In genomic region chr7:81743665-81744064, GRCh38 we compare ENCODE assay signal across 15 cellular contexts. TPM values are rescaled to one million over a fixed set of nuclear protein-coding genes. Genes with fewer than 3 reads are reported as not detected.
DNase-seq lines count a peak whose midpoint lies in the region; ATAC-seq, FAIRE-seq and TF ChIP-seq lines count a peak whose summit lies in the region.
"Had no signal": no experiment of that assay in that cellular context is flagged by ENCODE, and none has a peak within 500 bp of the region (broad histone marks: within the 10 kb centered on the region; RNA-seq: fewer than 3 reads in every experiment).

No MANE protein-coding gene starts in this region.

- H3K27me3 ChIP-seq in GM12878 (replicated peaks in 1 of 2; ENCODE audit: control insufficient read depth in 2 of 2, insufficient read depth in 2 of 2, low read length in 1 of 2): no peaks in the 10 kb centered on the region

- no peaks in the 10 kb centered on the region for H3K27me3 Mint-ChIP-seq in activated CD8-positive, alpha-beta memory T cell treated with anti-CD3 and anti-CD28 coated beads, Interleukin-2, amount 10 ng/mL, durations not matched to agents 7 days and 5 days

- no peak overlapping the region for H3K27ac ChIP-seq in GM12878 (ENCODE audit: control insufficient read depth, insufficient read depth)

- no TSS peak for BruUV-seq in GM12878 (replicated peaks; lab: Mats Ljungman, UMichigan)

- CTCF ChIA-PET in GM12878 (lab: Yijun Ruan, JAX): interaction anchor here (0.7 kb wide), 1 partner anchor 573 kb away, joined by 3 read pairs; no protein-coding TSS in a partner anchor
- CTCF ChIA-PET in activated CD8-positive, alpha-beta memory T cell treated with anti-CD3 and anti-CD28 coated beads, Interleukin-2, amount 10 ng/mL, durations not matched to agents 7 days and 5 days (lab: Charles Lee): no interaction called here

- FAIRE-seq in GM12892 (lab: Jason Lieb, UNC) (peak; percentile 42), GM12878 (lab: Jason Lieb, UNC) (no peak)

- no peaks in the 10 kb centered on the region for H3K4me1 ChIP-seq in GM12878 (ENCODE audit: control insufficient read depth, insufficient read depth, low read length)
- H3K4me1 ChIP-seq: Caco-2, HAP-1 had no signal

- RAD21 ChIA-PET in GM12878 (lab: Charles Lee; ENCODE audit: unreplicated experiment): no interaction called here

- intact Hi-C loops in GM12878 (cut with micrococcal nuclease; ENCODE audit: unreplicated experiment): no loop called here

- H3K9ac ChIP-seq in GM12878 (ENCODE audit: control insufficient read depth, insufficient read depth, low read length): no peak overlapping the region

- H3K79me2 ChIP-seq in GM12878 (ENCODE audit: control insufficient read depth, insufficient read depth, low read length): no peaks in the 10 kb centered on the region

- H3K4me3 ChIP-seq in GM12878: no peak overlapping the region
- H3K4me3 ChIP-seq: HAP-1 had no signal

- no peaks in the 10 kb centered on the region for H3K4me1 Mint-ChIP-seq in activated CD8-positive, alpha-beta memory T cell treated with anti-CD3 and anti-CD28 coated beads, Interleukin-2, amount 10 ng/mL, durations not matched to agents 7 days and 5 days
- H3K4me1 Mint-ChIP-seq: CD14-positive monocyte had no signal

- no peak for TF ChIP-seq POLR2A in GM12892 (IDR thresholded peaks at IDR 0.05; ENCODE audit: low read depth, low read length)
- no peak for TF ChIP-seq POLR2A in GM12878 (IDR thresholded peaks at IDR 0.05; ENCODE audit: low read depth, low read length)

- H2AFZ ChIP-seq in GM12878 (ENCODE audit: control insufficient read depth, low read depth, low read length): no peak overlapping the region

- no peaks in the 10 kb centered on the region for H3K36me3 ChIP-seq in GM12878 (ENCODE audit: control insufficient read depth in 2 of 2, insufficient read depth in 2 of 2, low read length in 1 of 2)
- H3K36me3 ChIP-seq: HAP-1 had no signal

- H3K27ac Mint-ChIP-seq in activated CD8-positive, alpha-beta memory T cell treated with anti-CD3 and anti-CD28 coated beads, Interleukin-2, amount 10 ng/mL, durations not matched to agents 7 days and 5 days: no peak overlapping the region
- H3K27ac Mint-ChIP-seq: CD8-positive, alpha-beta T cell had no signal

- DNase-seq in GM12892 (ENCODE audit: insufficient read length): no peak
- no peak for DNase-seq in GM12878 (ENCODE audit: low read depth, low spot score)
- DNase-seq in germinal center (ENCODE audit: low spot score): no peak
- no peak for DNase-seq in KBM-7
- no peak for DNase-seq in T-helper 2 cell
- no peak for DNase-seq in activated CD8-positive, alpha-beta memory T cell treated with anti-CD3 and anti-CD28 coated beads, Interleukin-2, amount 10 ng/mL, durations not matched to agents 7 days and 5 days
- DNase-seq: Caco-2; CD8-positive, alpha-beta T cell; DMS53 had no signal

- no peak for TF ChIP-seq RAD21 in GM12878 (IDR thresholded peaks at IDR 0.05; ENCODE audit: insufficient read depth, low read depth, low read length)

- H3K4me3 Mint-ChIP-seq in activated CD8-positive, alpha-beta memory T cell treated with anti-CD3 and anti-CD28 coated beads, Interleukin-2, amount 10 ng/mL, durations not matched to agents 7 days and 5 days: no peak overlapping the region
- H3K4me3 Mint-ChIP-seq: CD14-positive monocyte; CD8-positive, alpha-beta T cell had no signal

- no peak for TF ChIP-seq CTCF in GM12878 (IDR thresholded peaks at IDR 0.05 in 2 of 3, conservative IDR thresholded peaks at IDR 0.05 in 1 of 3; ENCODE audit: control insufficient read depth in 2 of 3, extremely low read depth in 1 of 3, insufficient read depth in 1 of 3, low read depth in 3 of 3, low read length in 3 of 3)

- no peaks in the 10 kb centered on the region for H3K9me3 ChIP-seq in GM12878 (replicated peaks; ENCODE audit: control insufficient read depth, insufficient read depth, low read length)
- H3K9me3 ChIP-seq: Caco-2, HAP-1 had no signal

- POLR2A ChIA-PET in GM12878 (lab: Charles Lee): no interaction called here

- SMC1A ChIA-PET in GM12878 (lab: Charles Lee; ENCODE audit: uncharacterized antibody, unreplicated experiment): interaction anchor here (1.1 to 1.3 kb wide), 3 partner anchors 27 to 244 kb away, joined by 3 to 4 read pairs (median 3); no protein-coding TSS in a partner anchor

- no peaks in the 10 kb centered on the region for H3K36me3 Mint-ChIP-seq in activated CD8-positive, alpha-beta memory T cell treated with anti-CD3 and anti-CD28 coated beads, Interleukin-2, amount 10 ng/mL, durations not matched to agents 7 days and 5 days
- H3K36me3 Mint-ChIP-seq: CD8-positive, alpha-beta T cell had no signal

- no peaks in the 10 kb centered on the region for H4K20me1 ChIP-seq in GM12878 (ENCODE audit: control insufficient read depth, insufficient read depth)

- TF ChIP-seq EP300 in GM12878 (IDR thresholded peaks at IDR 0.05; ENCODE audit: borderline replicate concordance in 1 of 2, control insufficient read depth in 1 of 2, low read depth in 2 of 2, low read length in 2 of 2): no peak

- ATAC-seq in HG03432 (IDR thresholded peaks at IDR 0.05; ENCODE audit: unreplicated experiment) (peak; percentile 71), GM12878 (peak; percentile 75)
- ATAC-seq in activated CD8-positive, alpha-beta memory T cell treated with anti-CD3 and anti-CD28 coated beads, Interleukin-2, amount 10 ng/mL, durations not matched to agents 7 days and 5 days: no peak
- ATAC-seq: CD8-positive, alpha-beta T cell had no signal

- peaks cover 2% of the 10 kb centered on the region for H3K9me3 Mint-ChIP-seq in activated CD8-positive, alpha-beta memory T cell treated with anti-CD3 and anti-CD28 coated beads, Interleukin-2, amount 10 ng/mL, durations not matched to agents 7 days and 5 days (ENCODE audit: low read depth)
- H3K9me3 Mint-ChIP-seq: CD14-positive monocyte; CD8-positive, alpha-beta T cell had no signal

- H3K4me2 ChIP-seq in GM12878 (ENCODE audit: control insufficient read depth, insufficient read depth): no peak overlapping the region

- WGBS in GM12878 (ENCODE audit: insufficient coverage, insufficient replicate concordance, low lambda C conversion rate, missing lambda C conversion rate): 25% methylated on average over 4 of the region's 4 CpGs

- in situ Hi-C loops in GM12878 (cut with MboI): no loop called here
- in situ Hi-C loops in KBM-7 (cut with MboI; ENCODE audit: low pct_unique_long_range_greater_than_20kb, low sequenced_read_pairs): no loop called here

TF ChIP-seq in GM12878, 131 proteins besides CTCF, POLR2A, EP300 and RAD21:
- no peak for TF ChIP-seq KAT2A (conservative IDR thresholded peaks at IDR 0.05; ENCODE audit: control insufficient read depth, low read depth, low read length)
- TF ChIP-seq RB1 (IDR thresholded peaks at IDR 0.05; ENCODE audit: borderline replicate concordance): no peak
- TF ChIP-seq EED (IDR thresholded peaks at IDR 0.05; ENCODE audit: low read depth): peak; percentile 28; the same call in 1 of the 2 replicates
- TF ChIP-seq ATF2 (IDR thresholded peaks at IDR 0.05; ENCODE audit: low read length): no peak
- TF ChIP-seq TCF3 (IDR thresholded peaks at IDR 0.05; ENCODE audit: borderline replicate concordance, insufficient read depth, low read depth, low read length): no peak
- TF ChIP-seq NR2F1 (conservative IDR thresholded peaks at IDR 0.05): peak; percentile 62; the same call in 1 of the 2 replicates
- TF ChIP-seq, protein P1, sequence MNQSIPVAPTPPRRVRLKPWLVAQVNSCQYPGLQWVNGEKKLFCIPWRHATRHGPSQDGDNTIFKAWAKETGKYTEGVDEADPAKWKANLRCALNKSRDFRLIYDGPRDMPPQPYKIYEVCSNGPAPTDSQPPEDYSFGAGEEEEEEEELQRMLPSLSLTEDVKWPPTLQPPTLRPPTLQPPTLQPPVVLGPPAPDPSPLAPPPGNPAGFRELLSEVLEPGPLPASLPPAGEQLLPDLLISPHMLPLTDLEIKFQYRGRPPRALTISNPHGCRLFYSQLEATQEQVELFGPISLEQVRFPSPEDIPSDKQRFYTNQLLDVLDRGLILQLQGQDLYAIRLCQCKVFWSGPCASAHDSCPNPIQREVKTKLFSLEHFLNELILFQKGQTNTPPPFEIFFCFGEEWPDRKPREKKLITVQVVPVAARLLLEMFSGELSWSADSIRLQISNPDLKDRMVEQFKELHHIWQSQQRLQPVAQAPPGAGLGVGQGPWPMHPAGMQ (IDR thresholded peaks at IDR 0.05; ENCODE audit: borderline replicate concordance): no peak

RNA-seq across cellular contexts. Expression of gene HGF, which starts 26.2 kb away (rescaled TPM):
- polyA plus RNA-seq in GM12892 (2012; ENCODE audit: missing spikeins): 0.04 TPM
- total RNA-seq in GM12878 (2013; cell fraction: nucleolus; rRNA removed): 0.44 and 0.96 TPM in 2 replicates
- 0.96 and 0.98 TPM in 2 replicates for total RNA-seq in GM12878 (2014; rRNA removed)
- 1.1 and 1.5 TPM in 2 replicates for total RNA-seq in GM12878 (2014; rRNA removed; fragmentation: Illumina TruSeq; extraction: Trizol)
- total RNA-seq in GM12878 (2021): 1.2 and 1.5 TPM in 2 replicates
- 0.63 TPM for polyA plus RNA-seq in GM12878 (2011; ENCODE audit: low read depth)
- polyA plus RNA-seq in GM12878 (2011; rRNA removed): 0.10 TPM in 1 of 2 replicates, not detected in the other
- 0.10 TPM in 1 of 2 replicates, not detected in the other for polyA plus RNA-seq in GM12878 (2011; cell fraction: cytosol; rRNA removed)
- 0.25 TPM in 1 of 2 replicates, not detected in the other for polyA plus RNA-seq in GM12878 (2011; cell fraction: nucleus; rRNA removed)
- polyA plus RNA-seq in GM12878 (2012): 0.51 and 0.65 TPM in 2 replicates
- polyA plus RNA-seq in GM12878 (2014; fragmentation: Illumina TruSeq; extraction: Trizol): 1.0 and 2.4 TPM in 2 replicates
- polyA plus RNA-seq in GM12878 (2014; fragmentation: Nextera tagmentation; extraction: Ambion mirVana): 1 to 10 TPM; 1.4 to 1.7 TPM
- polyA plus RNA-seq in GM12878 (2014; rRNA removed): 0.41 TPM in 2 replicates
- polyA plus RNA-seq in GM12878 (2016; fragmentation: Nextera tagmentation; extraction: Ambion mirVana): under 1 TPM; 0.13 to 0.80 TPM
- not detected in 2 replicates for polyA minus RNA-seq in GM12878 (2011; rRNA and poly(A)+ RNA removed)
- not detected in 2 replicates for polyA minus RNA-seq in GM12878 (2011; cell fraction: cytosol; rRNA and poly(A)+ RNA removed)
- polyA minus RNA-seq in GM12878 (2011; cell fraction: nucleus; rRNA and poly(A)+ RNA removed): 0.19 TPM in 1 of 2 replicates, not detected in the other
- not detected for total RNA-seq in activated CD8-positive, alpha-beta memory T cell treated with anti-CD3 and anti-CD28 coated beads, Interleukin-2, amount 10 ng/mL, durations not matched to agents 7 days and 5 days
- total RNA-seq: A673; Caco-2; CD8-positive, alpha-beta T cell; Daoy; HT-29 had no signal
